ENCODE assay signal across 1 cellular context in the genomic region with DNA sequence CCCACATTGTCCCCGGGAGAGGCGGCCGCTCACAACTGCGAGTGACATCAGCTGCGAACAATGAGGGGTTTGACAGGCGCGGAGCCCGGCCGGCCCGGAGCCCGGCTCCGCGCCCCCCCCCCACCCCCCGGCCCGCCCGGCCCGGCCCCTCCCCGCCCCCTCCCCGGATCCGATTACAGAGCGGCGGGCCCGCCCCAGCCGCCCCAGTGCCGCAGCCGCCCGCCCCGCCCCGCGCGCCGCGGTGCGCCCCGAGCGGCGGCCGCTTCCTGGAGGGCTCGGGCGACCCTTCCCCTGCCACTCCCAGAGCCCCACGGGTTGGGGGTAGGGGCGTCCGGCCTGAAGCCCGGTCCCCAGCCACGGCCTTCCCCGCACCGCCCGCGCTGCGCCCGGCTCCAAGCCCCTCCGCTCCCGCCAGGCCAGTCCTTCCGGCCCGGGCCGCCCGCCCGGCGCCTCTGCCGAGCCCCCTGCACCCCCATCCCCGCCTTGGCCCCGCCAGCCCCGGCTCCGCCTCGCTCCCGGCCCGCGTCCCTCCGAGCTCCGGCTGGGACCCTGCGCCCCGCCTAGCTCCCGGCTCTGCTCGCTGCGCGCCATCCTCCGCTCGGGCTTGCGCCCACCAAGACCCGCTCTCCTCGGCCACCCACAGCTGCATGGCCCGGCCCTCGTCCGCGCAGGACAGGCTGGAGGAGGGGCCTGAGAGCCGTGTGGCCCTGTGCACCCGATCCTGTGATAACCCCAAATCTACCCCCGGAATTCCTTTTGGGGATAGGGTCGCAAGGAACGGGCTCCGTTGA.
TF ChIP-seq lines count a peak whose summit lies in the region.

A gene (minus strand): TSS at position 71 of the 791 bp plus-strand sequence. CDS start 6,214 bp downstream, outside the sequence.

TF ChIP-seq in K562, 482 proteins besides CTCF, POLR2A, EP300 and RAD21 (continued from another document):
- TF ChIP-seq, protein P1, sequence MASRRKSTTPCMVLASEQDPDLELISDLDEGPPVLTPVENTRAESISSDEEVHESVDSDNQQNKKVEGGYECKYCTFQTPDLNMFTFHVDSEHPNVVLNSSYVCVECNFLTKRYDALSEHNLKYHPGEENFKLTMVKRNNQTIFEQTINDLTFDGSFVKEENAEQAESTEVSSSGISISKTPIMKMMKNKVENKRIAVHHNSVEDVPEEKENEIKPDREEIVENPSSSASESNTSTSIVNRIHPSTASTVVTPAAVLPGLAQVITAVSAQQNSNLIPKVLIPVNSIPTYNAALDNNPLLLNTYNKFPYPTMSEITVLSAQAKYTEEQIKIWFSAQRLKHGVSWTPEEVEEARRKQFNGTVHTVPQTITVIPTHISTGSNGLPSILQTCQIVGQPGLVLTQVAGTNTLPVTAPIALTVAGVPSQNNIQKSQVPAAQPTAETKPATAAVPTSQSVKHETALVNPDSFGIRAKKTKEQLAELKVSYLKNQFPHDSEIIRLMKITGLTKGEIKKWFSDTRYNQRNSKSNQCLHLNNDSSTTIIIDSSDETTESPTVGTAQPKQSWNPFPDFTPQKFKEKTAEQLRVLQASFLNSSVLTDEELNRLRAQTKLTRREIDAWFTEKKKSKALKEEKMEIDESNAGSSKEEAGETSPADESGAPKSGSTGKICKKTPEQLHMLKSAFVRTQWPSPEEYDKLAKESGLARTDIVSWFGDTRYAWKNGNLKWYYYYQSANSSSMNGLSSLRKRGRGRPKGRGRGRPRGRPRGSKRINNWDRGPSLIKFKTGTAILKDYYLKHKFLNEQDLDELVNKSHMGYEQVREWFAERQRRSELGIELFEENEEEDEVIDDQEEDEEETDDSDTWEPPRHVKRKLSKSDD (conservative IDR thresholded peaks at IDR 0.05; ENCODE audit: low read length), result no peak
